ENCODE assay signal across 8 cellular contexts in the genomic region with DNA sequence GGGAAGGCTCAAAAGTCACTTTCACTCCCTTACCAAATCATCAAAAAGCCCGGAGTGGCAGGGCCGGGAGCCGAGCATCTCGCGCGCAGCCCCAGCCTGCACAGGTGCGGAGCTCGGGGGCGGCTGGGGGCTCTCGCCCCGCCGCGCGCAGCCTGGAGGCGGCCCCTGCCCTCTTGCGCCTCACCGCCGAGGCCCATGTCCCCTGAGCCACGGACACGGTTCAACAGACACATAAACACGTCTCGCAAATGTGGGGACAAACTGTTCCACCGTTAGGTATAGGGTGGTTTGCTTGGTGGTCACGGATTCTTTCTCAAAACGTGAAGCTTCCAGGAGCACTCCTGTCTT. TPM values are rescaled to one million over a fixed set of nuclear protein-coding genes. Genes with fewer than 3 reads are reported as not detected.
DNase-seq lines count a peak whose midpoint lies in the region; ATAC-seq and TF ChIP-seq lines count a peak whose summit lies in the region.

No MANE protein-coding gene starts in this region.

- H2BK12ac ChIP-seq in mesenchymal stem cell (ENCODE audit: low read length in 2 of 2), result peak overlapping the region in 1 of 2 experiments; percentile 71

- H3K14ac ChIP-seq in mesenchymal stem cell (ENCODE audit: low read length in 2 of 2), result peak overlapping the region in 1 of 2 experiments; percentile 36

- DNase-seq in NOMO-1 treated with DMSO at 0.1 percent for 48 hours (lab: John Stamatoyannopoulos, UW; ENCODE audit: unreplicated experiment) (peak; percentile 39), NOMO-1 (lab: John Stamatoyannopoulos, UW; ENCODE audit: unreplicated experiment in 2 of 2) (no peak), SK-N-MC (ENCODE audit: low read depth, low spot score) (no peak), mesenchymal stem cell (no peak), upper lobe of left lung (peak; percentile 36 to 88), NCI-H2081 treated with DMSO at 0.1 percent for 48 hours (lab: John Stamatoyannopoulos, UW) (no peak)

- peak overlapping the region in 1 of 2 experiments; percentile 17 for H3K4ac ChIP-seq in mesenchymal stem cell (ENCODE audit: low read depth in 1 of 2, low read length in 2 of 2)

- no peak for TF ChIP-seq CTCF in upper lobe of left lung (IDR thresholded peaks at IDR 0.05)

- ATAC-seq in HG02759 (IDR thresholded peaks at IDR 0.05; ENCODE audit: unreplicated experiment), result peak; percentile 48
- ATAC-seq in upper lobe of left lung (ENCODE audit: low FRiP score in 2 of 2), result peak; percentile 45 to 68

- H2BK15ac ChIP-seq in mesenchymal stem cell (ENCODE audit: low read depth, poor library complexity, severe bottlenecking), result peak overlapping the region; percentile 90

- H3K36me3 ChIP-seq in SK-N-MC (ENCODE audit: insufficient read depth, low read length) (no peaks in the 10 kb centered on the region), mesenchymal stem cell (ENCODE audit: control insufficient read depth in 1 of 2, insufficient read depth in 2 of 2, low read depth in 1 of 2, low read length in 2 of 2) (no peaks in the 10 kb centered on the region), upper lobe of left lung (no peaks in the 10 kb centered on the region)

- H4K8ac ChIP-seq in mesenchymal stem cell (ENCODE audit: low read length), result peak overlapping the region; percentile 81

- no peak for TF ChIP-seq EP300 in upper lobe of left lung (IDR thresholded peaks at IDR 0.05)

- H3K9ac ChIP-seq in SK-N-MC (ENCODE audit: insufficient read length), result no peak overlapping the region
- H3K9ac ChIP-seq in mesenchymal stem cell (ENCODE audit: low read length), result peak overlapping the region; percentile 82

- no peak overlapping the region for H2AK5ac ChIP-seq in mesenchymal stem cell (ENCODE audit: low read length, severe bottlenecking)

- H3K9me3 ChIP-seq in SK-N-MC (ENCODE audit: low read depth, low read length) (no peaks in the 10 kb centered on the region), mesenchymal stem cell (ENCODE audit: control insufficient read depth, low read length) (no peaks in the 10 kb centered on the region), upper lobe of left lung (no peaks in the 10 kb centered on the region)

- H3K4me1 ChIP-seq in mesenchymal stem cell (ENCODE audit: control insufficient read depth, insufficient read depth, low read depth, low read length) (peaks cover 15% of the 10 kb centered on the region), upper lobe of left lung (peaks cover 14 to 28% (median 22%) of the 10 kb centered on the region in 4 donors)

- peak overlapping the region; percentile 99 for H2AFZ ChIP-seq in mesenchymal stem cell (ENCODE audit: low read depth, low read length)

- peak overlapping the region; percentile 58 to 87 for H3K18ac ChIP-seq in mesenchymal stem cell (ENCODE audit: low read depth in 1 of 2, low read length in 2 of 2)

- H2BK5ac ChIP-seq in mesenchymal stem cell (ENCODE audit: low read depth, low read length, poor library complexity, severe bottlenecking), result no peak overlapping the region

- no peaks in the 10 kb centered on the region for H3K79me1 ChIP-seq in mesenchymal stem cell (replicated peaks; ENCODE audit: low read length, poor library complexity, severe bottlenecking)

- H4K91ac ChIP-seq in mesenchymal stem cell (ENCODE audit: low read length), result no peak overlapping the region

- peak overlapping the region; percentile 89 for H3K4me2 ChIP-seq in mesenchymal stem cell (ENCODE audit: low read length, poor library complexity, severe bottlenecking)

- WGBS in mesenchymal stem cell, result 4% methylated on average over 23 of the region's 25 CpGs
- WGBS in upper lobe of left lung, 2 donors, result 0 to 3% methylated on average over 5 to 23 of the region's 25 CpGs

- peak overlapping the region in 1 of 2 experiments; percentile 89 for H3K23ac ChIP-seq in mesenchymal stem cell (ENCODE audit: low read length in 2 of 2)

- H3K4me3 ChIP-seq in SK-N-MC (peak overlapping the region; percentile 40), mesenchymal stem cell (ENCODE audit: insufficient read depth in 1 of 2, low read depth in 1 of 2, low read length in 2 of 2) (peak overlapping the region; percentile 72 to 85), upper lobe of left lung (peak overlapping the region; percentile 50 to 85 (median 71))

- peak overlapping the region; percentile 49 for H2BK120ac ChIP-seq in mesenchymal stem cell (ENCODE audit: low read depth, low read length)

- no peak for TF ChIP-seq POLR2A in upper lobe of left lung (IDR thresholded peaks at IDR 0.05)

- peaks cover 0 to 25% of the 10 kb centered on the region in 2 experiments for H3K27me3 ChIP-seq in mesenchymal stem cell (ENCODE audit: control insufficient read depth in 1 of 2, insufficient read depth in 1 of 2, low read length in 2 of 2)
- no peaks in the 10 kb centered on the region for H3K27me3 ChIP-seq in upper lobe of left lung

- H3K27ac ChIP-seq in SK-N-MC (no peak overlapping the region), cingulate gyrus (ENCODE audit: low read depth, low read length) (peak overlapping the region; percentile 44), mesenchymal stem cell (ENCODE audit: low read length, poor library complexity, severe bottlenecking) (no peak overlapping the region), upper lobe of left lung (peak overlapping the region; percentile 87 to 98 (median 94))

RNA-seq across cellular contexts. Expression of a gene that starts 0.7 kb away (rescaled TPM):
- polyA plus RNA-seq in mesenchymal stem cell (2013, experiment 1 of 2), result 1.2 TPM
- 1.1 TPM for polyA plus RNA-seq in mesenchymal stem cell (2013, experiment 2 of 2)
- total RNA-seq in upper lobe of left lung, result 100 to 1,000 TPM in 2 of 6 donors, 10 to 100 TPM in 4; 44.0 to 160 (median 73.8) TPM

Comparison
In these comparisons a context has a peak if more than half of its experiments do, and no peak if none do; other contexts are left out.
1. DNase-seq: peak in NOMO-1 treated with DMSO at 0.1 percent for 48 hours (single experiment) and upper lobe of left lung (2 of 2); none in NOMO-1 (0 of 2), SK-N-MC (single experiment), mesenchymal stem cell (single experiment) and NCI-H2081 treated with DMSO at 0.1 percent for 48 hours (single experiment).
2. H3K27ac ChIP-seq: peak in cingulate gyrus (single experiment) and upper lobe of left lung (4 of 4); none in SK-N-MC (single experiment) and mesenchymal stem cell (single experiment).
3. Peak in every context shown above with its lines, with median percentiles within 50 percentile points of each other: H3K4me3 ChIP-seq.